ENCODE assay signal across 21 cellular contexts in the genomic region with DNA sequence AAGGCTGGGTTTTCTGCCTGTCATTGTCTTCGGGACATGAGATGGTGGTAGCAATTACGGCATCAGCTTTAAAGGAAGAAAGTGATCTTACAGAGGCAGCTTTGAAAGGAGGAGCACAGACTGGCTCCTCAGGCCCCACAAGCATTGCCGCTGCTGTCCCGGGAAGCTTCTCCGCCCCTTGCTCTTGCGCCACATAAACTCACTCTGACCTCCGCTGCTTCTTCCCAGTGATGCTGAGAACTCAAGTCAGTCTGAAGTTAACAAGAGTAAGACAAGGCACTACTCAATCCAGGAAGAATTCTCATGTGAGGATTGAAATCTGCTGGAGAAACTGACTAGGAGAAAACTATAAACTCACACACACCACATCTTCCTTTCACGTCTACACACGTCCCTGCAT.
DNase-seq lines count a peak whose midpoint lies in the region; ATAC-seq and TF ChIP-seq lines count a peak whose summit lies in the region.
"Had no signal": no experiment of that assay in that cellular context is flagged by ENCODE, and none has a peak within 500 bp of the region (broad histone marks: within the 10 kb centered on the region; RNA-seq: fewer than 3 reads in every experiment).

No MANE protein-coding gene starts in this region.

- peak overlapping the region; percentile 85 for H3K27ac Mint-ChIP-seq in activated naive CD8-positive, alpha-beta T cell treated with anti-CD3 and anti-CD28 coated beads, Interleukin-2, amount 50 U/mL, for 24 hours
- H3K27ac Mint-ChIP-seq in neural progenitor cell, result peak overlapping the region; percentile 11

- no peak overlapping the region for H3K9ac ChIP-seq in neural progenitor cell

- no peaks in the 10 kb centered on the region for H3K79me2 ChIP-seq in neural progenitor cell (ENCODE audit: low read depth)

- H4K20me1 ChIP-seq in neural progenitor cell (ENCODE audit: low read depth), result no peaks in the 10 kb centered on the region

- H3F3A ChIP-seq in neural progenitor cell (ENCODE audit: low read depth), result no peaks in the 10 kb centered on the region

- peaks cover 35% of the 10 kb centered on the region for H3K4me1 Mint-ChIP-seq in activated naive CD8-positive, alpha-beta T cell treated with anti-CD3 and anti-CD28 coated beads, Interleukin-2, amount 50 U/mL, for 24 hours
- peaks cover 42% of the 10 kb centered on the region for H3K4me1 Mint-ChIP-seq in neural progenitor cell

- peaks cover 24% of the 10 kb centered on the region for H3K36me3 Mint-ChIP-seq in activated naive CD8-positive, alpha-beta T cell treated with anti-CD3 and anti-CD28 coated beads, Interleukin-2, amount 50 U/mL, for 24 hours (ENCODE audit: low read depth)
- H3K36me3 Mint-ChIP-seq in neural progenitor cell, result peaks cover 7% of the 10 kb centered on the region

- no peak overlapping the region for H3K4me2 ChIP-seq in neural progenitor cell

- H3K4me3 ChIP-seq in fibroblast of villous mesenchyme (ENCODE audit: low read depth, low read length), result no peak overlapping the region
- no peak overlapping the region for H3K4me3 ChIP-seq in neural progenitor cell
- H3K4me3 ChIP-seq: SK-N-MC, spleen had no signal

- H3K4me1 ChIP-seq in neural progenitor cell, result peaks cover 7% of the 10 kb centered on the region

- no peaks in the 10 kb centered on the region for H3K27me3 ChIP-seq in neural progenitor cell
- H3K27me3 ChIP-seq: spleen had no signal

- H2AFZ ChIP-seq in neural progenitor cell (replicated peaks), result no peak overlapping the region

- no peaks in the 10 kb centered on the region for H3K9me3 Mint-ChIP-seq in activated naive CD8-positive, alpha-beta T cell treated with anti-CD3 and anti-CD28 coated beads, Interleukin-2, amount 50 U/mL, for 24 hours
- no peaks in the 10 kb centered on the region for H3K9me3 Mint-ChIP-seq in neural progenitor cell
- H3K9me3 Mint-ChIP-seq: H9 had no signal

- no peaks in the 10 kb centered on the region for H3K36me3 ChIP-seq in neural progenitor cell
- H3K36me3 ChIP-seq: thoracic aorta had no signal

- no peaks in the 10 kb centered on the region for H3K9me3 ChIP-seq in neural progenitor cell (ENCODE audit: low read depth)
- H3K9me3 ChIP-seq: spleen, thoracic aorta had no signal

- TF ChIP-seq CTCF in fibroblast of villous mesenchyme (IDR thresholded peaks at IDR 0.05; ENCODE audit: insufficient read depth, low read depth, low read length), result no peak
- TF ChIP-seq CTCF in neural progenitor cell (IDR thresholded peaks at IDR 0.05), result no peak

- H3K27me3 Mint-ChIP-seq in activated naive CD8-positive, alpha-beta T cell treated with anti-CD3 and anti-CD28 coated beads, Interleukin-2, amount 50 U/mL, for 24 hours, result no peaks in the 10 kb centered on the region
- peaks cover 5% of the 10 kb centered on the region for H3K27me3 Mint-ChIP-seq in neural progenitor cell (ENCODE audit: insufficient read depth, low read depth)

- no peak for ATAC-seq in activated naive CD8-positive, alpha-beta T cell treated with anti-CD3 and anti-CD28 coated beads, Interleukin-2, amount 50 U/mL, for 24 hours
- ATAC-seq: PC-3 had no signal

- H3K27ac ChIP-seq in neural progenitor cell, result no peak overlapping the region
- H3K27ac ChIP-seq: 22Rv1, HL-60, SK-N-MC, spleen had no signal

- peak; percentile 65 for DNase-seq in DMS79 treated with DMSO at 0.1 percent for 48 hours (lab: John Stamatoyannopoulos, UW)
- DNase-seq in DMS79 (lab: John Stamatoyannopoulos, UW), result no peak
- no peak for DNase-seq in activated naive CD8-positive, alpha-beta T cell treated with anti-CD3 and anti-CD28 coated beads, Interleukin-2, amount 50 U/mL, for 24 hours
- DNase-seq in fibroblast of villous mesenchyme (ENCODE audit: low read depth), result peak; percentile 72
- DNase-seq in neural progenitor cell (ENCODE audit: low spot score), result no peak
- no peak for DNase-seq in stimulated activated CD4-positive, alpha-beta T cell treated with anti-CD3 and anti-CD28 coated beads, Interleukin-4, amount 100 ng/mL, for 4 hours
- DNase-seq in NCI-H2196 treated with DMSO at 0.1 percent for 48 hours (lab: John Stamatoyannopoulos, UW; ENCODE audit: unreplicated experiment), result no peak
- DNase-seq in RPMI8226, result no peak
- DNase-seq: activated CD4-positive, alpha-beta T cell treated with anti-CD3 and anti-CD28 coated beads for 1 hour; activated gamma-delta T cell treated with Interleukin-2 at 50 U/mL for 16 hours; Calu3; H9; islet precursor cell; NCI-H2081 treated with DMSO at 0.1 percent for 48 hours; PC-3; spleen; T1000 had no signal

- H3K4me3 Mint-ChIP-seq in activated naive CD8-positive, alpha-beta T cell treated with anti-CD3 and anti-CD28 coated beads, Interleukin-2, amount 50 U/mL, for 24 hours, result no peak overlapping the region
- H3K4me3 Mint-ChIP-seq in neural progenitor cell, result no peak overlapping the region
- H3K4me3 Mint-ChIP-seq: H9 had no signal

Comparison
In these comparisons a context has a peak if more than half of its experiments do, and no peak if none do; other contexts are left out.
1. DNase-seq: peak in DMS79 treated with DMSO at 0.1 percent for 48 hours (single experiment) and fibroblast of villous mesenchyme (single experiment); none in DMS79 (single experiment), activated naive CD8-positive, alpha-beta T cell treated with anti-CD3 and anti-CD28 coated beads, Interleukin-2, amount 50 U/mL, for 24 hours (single experiment), neural progenitor cell (single experiment), stimulated activated CD4-positive, alpha-beta T cell treated with anti-CD3 and anti-CD28 coated beads, Interleukin-4, amount 100 ng/mL, for 4 hours (0 of 2), NCI-H2196 treated with DMSO at 0.1 percent for 48 hours (single experiment) and RPMI8226 (single experiment).